Comparison of ENCODE assay signal across 8 cellular contexts in the genomic region with DNA sequence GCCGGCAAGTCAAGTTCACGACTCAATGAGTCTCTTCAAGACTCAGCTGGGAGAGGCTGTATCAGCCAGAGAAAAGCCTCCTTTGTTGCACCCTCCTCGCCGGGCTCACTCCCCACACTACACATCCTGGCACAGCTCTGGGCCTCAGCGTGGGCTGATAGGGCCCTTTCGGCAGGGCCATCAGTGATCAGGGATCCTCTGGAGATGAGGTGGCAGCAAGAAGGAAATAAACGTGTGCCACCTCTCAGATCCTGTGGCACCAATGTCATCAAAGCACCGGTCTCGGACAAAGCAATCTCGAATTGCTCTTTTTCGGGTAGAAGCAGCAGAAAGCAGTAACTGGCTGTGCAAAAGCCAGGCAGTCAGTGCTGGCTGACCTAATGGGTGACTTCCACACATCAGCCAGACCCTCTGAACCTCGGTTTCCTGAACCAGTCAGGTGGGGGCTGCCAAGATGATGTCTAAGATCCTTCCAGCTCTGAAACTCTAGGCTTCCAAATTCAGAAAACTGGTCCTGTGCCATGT. TPM values are rescaled to one million over a fixed set of nuclear protein-coding genes. Genes with fewer than 3 reads are reported as not detected.
DNase-seq lines count a peak whose midpoint lies in the region; ATAC-seq and FAIRE-seq lines count a peak whose summit lies in the region.

No MANE protein-coding gene starts in this region.

- peaks cover 67% of the 10 kb centered on the region for H3K4me1 Mint-ChIP-seq in activated CD8-positive, alpha-beta T cell treated with anti-CD3 and anti-CD28 coated beads, Interleukin-2, amount 10 ng/mL, durations not matched to agents 7 days and 5 days (ENCODE audit: low read depth)

- peaks cover 59% of the 10 kb centered on the region for H3K36me3 Mint-ChIP-seq in activated CD8-positive, alpha-beta T cell treated with anti-CD3 and anti-CD28 coated beads, Interleukin-2, amount 10 ng/mL, durations not matched to agents 7 days and 5 days (ENCODE audit: low read depth)

- H3K36me3 ChIP-seq in HAP-1 (replicated peaks) (peaks cover 7% of the 10 kb centered on the region), small intestine (ENCODE audit: control insufficient read depth in 2 of 2, insufficient read depth in 2 of 2, low read length in 2 of 2) (no peaks in the 10 kb centered on the region)

- in situ Hi-C loops in HAP-1 (cut with MboI; ENCODE audit: low sequenced_read_pairs) = no loop called here

- POLR2A ChIA-PET in activated CD8-positive, alpha-beta T cell treated with anti-CD3 and anti-CD28 coated beads, Interleukin-2, amount 10 ng/mL, durations not matched to agents 7 days and 5 days (lab: Charles Lee) = interaction anchor here (0.6 to 14.9 kb wide), 4 partner anchors 19 to 228 kb away, joined by 3 to 469 read pairs (median 4); a partner anchor contains a TSS

- peak overlapping the region; percentile 84 for H3K27ac Mint-ChIP-seq in activated CD8-positive, alpha-beta T cell treated with anti-CD3 and anti-CD28 coated beads, Interleukin-2, amount 10 ng/mL, durations not matched to agents 7 days and 5 days

- H3K4me3 ChIP-seq in HAP-1 = peak overlapping the region; percentile 92; the same call in 1 of the 2 replicates
- H3K4me3 ChIP-seq in right cardiac atrium (ENCODE audit: low read length) = peak overlapping the region; percentile 65
- peak overlapping the region; percentile 88 to 97 for H3K4me3 ChIP-seq in small intestine (ENCODE audit: low read depth in 1 of 2, low read length in 2 of 2)

- H3K9me3 ChIP-seq in HAP-1 = no peaks in the 10 kb centered on the region
- H3K9me3 ChIP-seq in right cardiac atrium (ENCODE audit: control insufficient read depth, low read length) = no peaks in the 10 kb centered on the region
- no peaks in the 10 kb centered on the region for H3K9me3 ChIP-seq in small intestine (ENCODE audit: control insufficient read depth, low read depth)

- no peak for FAIRE-seq in small intestine (lab: Jason Lieb, UNC)

- H3K27me3 Mint-ChIP-seq in activated CD8-positive, alpha-beta T cell treated with anti-CD3 and anti-CD28 coated beads, Interleukin-2, amount 10 ng/mL, durations not matched to agents 7 days and 5 days (ENCODE audit: low read depth) = no peaks in the 10 kb centered on the region

- DNase-seq in HAP-1 (ENCODE audit: low spot score in 2 of 2) (no peak), right cardiac atrium (peak in 1 of 3 donors; percentile 42), small intestine (no peak)
- DNase-seq in activated CD8-positive, alpha-beta T cell treated with anti-CD3 and anti-CD28 coated beads, Interleukin-2, amount 10 ng/mL, durations not matched to agents 7 days and 5 days = no peak

- no peaks in the 10 kb centered on the region for H3K9me3 Mint-ChIP-seq in activated CD8-positive, alpha-beta T cell treated with anti-CD3 and anti-CD28 coated beads, Interleukin-2, amount 10 ng/mL, durations not matched to agents 7 days and 5 days (ENCODE audit: insufficient read depth)

- ATAC-seq in activated CD8-positive, alpha-beta T cell treated with anti-CD3 and anti-CD28 coated beads, Interleukin-2, amount 10 ng/mL, durations not matched to agents 7 days and 5 days = peak; percentile 3
- ATAC-seq in right cardiac atrium (no peak), GM21576 (IDR thresholded peaks at IDR 0.05; ENCODE audit: unreplicated experiment) (no peak), GM18517 (IDR thresholded peaks at IDR 0.05; ENCODE audit: unreplicated experiment) (no peak), GM19035 (IDR thresholded peaks at IDR 0.05; ENCODE audit: unreplicated experiment) (no peak), HG03135 (IDR thresholded peaks at IDR 0.05; ENCODE audit: unreplicated experiment) (no peak)

- peak overlapping the region; percentile 78 for H3K27ac ChIP-seq in right cardiac atrium (ENCODE audit: low read length)
- peak overlapping the region; percentile 90 to 93 for H3K27ac ChIP-seq in small intestine (ENCODE audit: low read depth in 1 of 2, low read length in 1 of 2)

- H3K4me1 ChIP-seq in HAP-1 (peaks cover 8% of the 10 kb centered on the region), right cardiac atrium (ENCODE audit: control insufficient read depth, insufficient read depth, low read length) (peaks cover 8% of the 10 kb centered on the region), small intestine (ENCODE audit: control insufficient read depth in 2 of 2, insufficient read depth in 1 of 2, low read depth in 1 of 2, low read length in 1 of 2) (peaks cover 14 to 17% of the 10 kb centered on the region in 2 donors)

- CTCF ChIA-PET in activated CD8-positive, alpha-beta T cell treated with anti-CD3 and anti-CD28 coated beads, Interleukin-2, amount 10 ng/mL, durations not matched to agents 7 days and 5 days (lab: Charles Lee) = interaction anchor here (3.2 to 15.0 kb wide), 5 partner anchors 7 to 138 kb away, joined by 10 to 306 read pairs (median 127); a partner anchor contains a TSS

- intact Hi-C loops in right cardiac atrium (cut with DNase I) = no loop called here

- peak overlapping the region; percentile 98 for H3K4me3 Mint-ChIP-seq in activated CD8-positive, alpha-beta T cell treated with anti-CD3 and anti-CD28 coated beads, Interleukin-2, amount 10 ng/mL, durations not matched to agents 7 days and 5 days

- no peaks in the 10 kb centered on the region for H3K27me3 ChIP-seq in HAP-1 (ENCODE audit: low read depth)
- no peaks in the 10 kb centered on the region for H3K27me3 ChIP-seq in right cardiac atrium (ENCODE audit: control insufficient read depth, insufficient read depth)
- H3K27me3 ChIP-seq in small intestine (ENCODE audit: control insufficient read depth in 2 of 2, insufficient read depth in 2 of 2, low read length in 2 of 2) = no peaks in the 10 kb centered on the region

- 38% methylated on average over 12 of the region's 12 CpGs for WGBS in right cardiac atrium
- WGBS in small intestine, 3 donors = 13 to 21% (median 15%) methylated on average over 12 of the region's 12 CpGs

RNA-seq across cellular contexts. Expression of a gene that starts 2.1 kb away (rescaled TPM):
- total RNA-seq in activated CD8-positive, alpha-beta T cell treated with anti-CD3 and anti-CD28 coated beads, Interleukin-2, amount 10 ng/mL, durations not matched to agents 7 days and 5 days = 100 to 1,000 TPM; 145 to 150 TPM
- 10 to 100 TPM; 23.4 to 35.3 (median 31.4) TPM for total RNA-seq in right cardiac atrium
- polyA plus RNA-seq in right cardiac atrium (20.8 TPM), small intestine (10 to 100 TPM; 31.3 to 35.9 (median 33.1) TPM)

RNA-seq across cellular contexts. Expression of a gene that starts 31.8 kb away (rescaled TPM):
- 1 to 10 TPM in 1 of 2 experiments, under 1 TPM in 1; 0.61 to 1.2 TPM for total RNA-seq in activated CD8-positive, alpha-beta T cell treated with anti-CD3 and anti-CD28 coated beads, Interleukin-2, amount 10 ng/mL, durations not matched to agents 7 days and 5 days
- total RNA-seq in right cardiac atrium = 1 to 10 TPM in 1 of 4 donors, under 1 TPM in 3; 0.39 to 2.3 (median 0.78) TPM
- polyA plus RNA-seq in right cardiac atrium (0.36 TPM), small intestine (10 to 100 TPM; 12.1 to 36.5 (median 27.0) TPM)

RNA-seq across cellular contexts. Expression of a gene that starts 40.7 kb away (rescaled TPM):
- 10 to 100 TPM; 20.6 to 23.1 TPM for total RNA-seq in activated CD8-positive, alpha-beta T cell treated with anti-CD3 and anti-CD28 coated beads, Interleukin-2, amount 10 ng/mL, durations not matched to agents 7 days and 5 days
- 10 to 100 TPM; 13.3 to 17.9 (median 15.3) TPM for total RNA-seq in right cardiac atrium
- polyA plus RNA-seq in right cardiac atrium = 13.6 TPM
- 10 to 100 TPM; 18.0 to 35.7 (median 28.2) TPM for polyA plus RNA-seq in small intestine

RNA-seq across cellular contexts. Expression of a gene that starts 48.2 kb away (rescaled TPM):
- 10 to 100 TPM; 13.7 to 14.0 TPM for total RNA-seq in activated CD8-positive, alpha-beta T cell treated with anti-CD3 and anti-CD28 coated beads, Interleukin-2, amount 10 ng/mL, durations not matched to agents 7 days and 5 days
- total RNA-seq in right cardiac atrium = 10 to 100 TPM; 21.7 to 28.0 (median 24.6) TPM
- polyA plus RNA-seq in right cardiac atrium = 28.9 TPM
- 10 to 100 TPM; 13.2 to 15.9 (median 14.0) TPM for polyA plus RNA-seq in small intestine

RNA-seq across cellular contexts. Expression of a gene that starts 59.4 kb away (rescaled TPM):
- total RNA-seq in activated CD8-positive, alpha-beta T cell treated with anti-CD3 and anti-CD28 coated beads, Interleukin-2, amount 10 ng/mL, durations not matched to agents 7 days and 5 days = not detected
- total RNA-seq in right cardiac atrium = not detected
- not detected for polyA plus RNA-seq in right cardiac atrium
- polyA plus RNA-seq in small intestine = under 1 TPM in 1 of 3 donors, not detected in 2; 0.13 TPM

Comparison
In these comparisons a context has a peak if more than half of its experiments do, and no peak if none do; other contexts are left out.
1. RNA of a gene that starts 2.1 kb away (total RNA-seq): 145 to 150 TPM in activated CD8-positive, alpha-beta T cell treated with anti-CD3 and anti-CD28 coated beads, Interleukin-2, amount 10 ng/mL, durations not matched to agents 7 days and 5 days; 23.4 to 35.3 TPM in right cardiac atrium; every median in the first group is over 4 times any median in the second.
2. Peak in every context shown above with its lines, with median percentiles within 50 percentile points of each other: H3K4me3 ChIP-seq.